In genomic region chr11:67483901-67484665, GRCh38 we compare ENCODE assay signal across 9 cellular contexts. TPM values are rescaled to one million over a fixed set of nuclear protein-coding genes. Genes with fewer than 3 reads are reported as not detected.
DNase-seq lines count a peak whose midpoint lies in the region; ATAC-seq, FAIRE-seq and TF ChIP-seq lines count a peak whose summit lies in the region.
"Had no signal": no experiment of that assay in that cellular context is flagged by ENCODE, and none has a peak within 500 bp of the region (broad histone marks: within the 10 kb centered on the region; RNA-seq: fewer than 3 reads in every experiment).

No MANE protein-coding gene starts in this region.

- DNase-seq in HTR-8/SVneo (ENCODE audit: insufficient read length, low spot score) (no peak), hepatocyte (ENCODE audit: low spot score) (no peak), cerebellum (ENCODE audit: low spot score) (no peak), left lobe of liver (ENCODE audit: low spot score) (no peak)
- peak; percentile 81 for DNase-seq in activated CD8-positive, alpha-beta T cell treated with anti-CD3 and anti-CD28 coated beads for 36 hours
- DNase-seq in stimulated activated naive CD8-positive, alpha-beta T cell treated with anti-CD3 and anti-CD28 coated beads, Interleukin-15, Interleukin-2, amounts not matched to agents 100 U/mL and 50 U/mL, for 24 hours, result peak; percentile 55

- no peak overlapping the region for H3K4me3 ChIP-seq in hepatocyte

- no peaks in the 10 kb centered on the region for H3K27me3 Mint-ChIP-seq in activated CD8-positive, alpha-beta T cell treated with anti-CD3 and anti-CD28 coated beads for 36 hours

- H3K9me3 ChIP-seq in hepatocyte (ENCODE audit: low read depth), result no peaks in the 10 kb centered on the region

- peaks cover 46% of the 10 kb centered on the region for H3K36me3 Mint-ChIP-seq in activated CD8-positive, alpha-beta T cell treated with anti-CD3 and anti-CD28 coated beads for 36 hours (ENCODE audit: low read depth)

- peak; percentile 18 for ATAC-seq in activated CD8-positive, alpha-beta T cell treated with anti-CD3 and anti-CD28 coated beads for 36 hours
- ATAC-seq in stimulated activated naive CD8-positive, alpha-beta T cell treated with anti-CD3 and anti-CD28 coated beads, Interleukin-15, Interleukin-2, amounts not matched to agents 100 U/mL and 50 U/mL, for 24 hours, result peak; percentile 17
- ATAC-seq in left lobe of liver, result no peak
- ATAC-seq in HG03442 (IDR thresholded peaks at IDR 0.05; ENCODE audit: unreplicated experiment), result no peak
- ATAC-seq in GM21737 (IDR thresholded peaks at IDR 0.05; ENCODE audit: unreplicated experiment), result no peak

- FAIRE-seq in HTR-8/SVneo (lab: Jason Lieb, UNC), result peak; percentile 69

- H3K4me1 Mint-ChIP-seq in activated CD8-positive, alpha-beta T cell treated with anti-CD3 and anti-CD28 coated beads for 36 hours (ENCODE audit: low read depth), result peaks cover 41% of the 10 kb centered on the region

- intact Hi-C loops in activated CD8-positive, alpha-beta T cell treated with anti-CD3 and anti-CD28 coated beads for 36 hours (cut with micrococcal nuclease), result loop anchor here (1.0 to 10.0 kb wide), 3 partner anchors 22 to 79 kb away; partner anchors contain the start of genes PPP1CA, PTPRCAP and TBC1D10C

- no peak overlapping the region for H3K27ac ChIP-seq in hepatocyte

- peaks cover 10% of the 10 kb centered on the region for H3K4me1 ChIP-seq in hepatocyte (ENCODE audit: insufficient read depth)

- WGBS in hepatocyte (ENCODE audit: low lambda C conversion rate, missing lambda C conversion rate), result 86% methylated on average over 15 of the region's 15 CpGs

- no peak overlapping the region for H2AFZ ChIP-seq in hepatocyte

- H4K20me1 ChIP-seq in hepatocyte (ENCODE audit: insufficient read depth, poor library complexity, severe bottlenecking), result no peaks in the 10 kb centered on the region

- no peaks in the 10 kb centered on the region for H3K9me2 ChIP-seq in hepatocyte (replicated peaks; ENCODE audit: insufficient read depth)

- CTCF ChIA-PET in activated CD8-positive, alpha-beta T cell treated with anti-CD3 and anti-CD28 coated beads for 36 hours (lab: Charles Lee), result interaction anchor here (1.0 to 2.1 kb wide), 3 partner anchors 12 to 80 kb away, joined by 3 to 6 read pairs (median 5); partner anchors contain the start of gene TBC1D10C

- peaks cover 26% of the 10 kb centered on the region for H3K79me2 ChIP-seq in hepatocyte

- H3K36me3 ChIP-seq in hepatocyte (replicated peaks; ENCODE audit: insufficient read depth, low read depth), result no peaks in the 10 kb centered on the region

- H3K4me2 ChIP-seq in hepatocyte, result peak overlapping the region; percentile 75

- no peaks in the 10 kb centered on the region for H3K27me3 ChIP-seq in hepatocyte

- peak overlapping the region; percentile 79 for H3K4me3 Mint-ChIP-seq in activated CD8-positive, alpha-beta T cell treated with anti-CD3 and anti-CD28 coated beads for 36 hours

- no peak for TF ChIP-seq CTCF in activated CD8-positive, alpha-beta T cell treated with anti-CD3 and anti-CD28 coated beads for 36 hours (IDR thresholded peaks at IDR 0.05)
- no peak for TF ChIP-seq CTCF in hepatocyte (IDR thresholded peaks at IDR 0.05; ENCODE audit: poor library complexity)

- H3K27ac Mint-ChIP-seq in activated CD8-positive, alpha-beta T cell treated with anti-CD3 and anti-CD28 coated beads for 36 hours, result peak overlapping the region; percentile 97

- POLR2A ChIA-PET in activated CD8-positive, alpha-beta T cell treated with anti-CD3 and anti-CD28 coated beads for 36 hours (lab: Charles Lee), result interaction anchor here (0.5 to 10.7 kb wide), 26 partner anchors 9 to 212 kb away, joined by 3 to 108 read pairs (median 5); partner anchors contain the start of genes CDK2AP2, CORO1B, GSTP1 and PITPNM1

- no peaks in the 10 kb centered on the region for H3K9me3 Mint-ChIP-seq in activated CD8-positive, alpha-beta T cell treated with anti-CD3 and anti-CD28 coated beads for 36 hours

RNA-seq across cellular contexts. Expression of gene AIP, which starts 1.3 kb away (rescaled TPM):
- 100 to 1,000 TPM; 145 to 146 TPM for total RNA-seq in activated CD8-positive, alpha-beta T cell treated with anti-CD3 and anti-CD28 coated beads for 36 hours
- total RNA-seq in hepatocyte, result 35.3 and 50.7 TPM in 2 replicates
- polyA plus RNA-seq in hepatocyte, result 44.0 and 45.2 TPM in 2 replicates
- 29.1 TPM for total RNA-seq in cerebellum
- 26.3 TPM for total RNA-seq in left lobe of liver

RNA-seq across cellular contexts. Expression of gene TMEM134, which starts 15.0 kb away (rescaled TPM):
- 10 to 100 TPM; 56.0 to 59.2 TPM for total RNA-seq in activated CD8-positive, alpha-beta T cell treated with anti-CD3 and anti-CD28 coated beads for 36 hours
- 40.9 and 43.2 TPM in 2 replicates for total RNA-seq in hepatocyte
- polyA plus RNA-seq in hepatocyte, result 93.7 and 107 TPM in 2 replicates
- 12.3 TPM for total RNA-seq in cerebellum
- total RNA-seq in left lobe of liver, result 38.9 TPM

RNA-seq across cellular contexts. Expression of gene PITPNM1, which starts 21.1 kb away (rescaled TPM):
- 10 to 100 TPM; 87.8 to 88.1 TPM for total RNA-seq in activated CD8-positive, alpha-beta T cell treated with anti-CD3 and anti-CD28 coated beads for 36 hours
- total RNA-seq in hepatocyte (26.3 and 28.1 TPM in 2 replicates), cerebellum (29.2 TPM), left lobe of liver (19.2 TPM)
- polyA plus RNA-seq in hepatocyte, result 32.4 and 39.8 TPM in 2 replicates

RNA-seq across cellular contexts. Expression of gene CDK2AP2, which starts 23.9 kb away (rescaled TPM):
- total RNA-seq in activated CD8-positive, alpha-beta T cell treated with anti-CD3 and anti-CD28 coated beads for 36 hours, result 10 to 100 TPM; 53.5 to 55.5 TPM
- total RNA-seq in hepatocyte (47.3 and 54.3 TPM in 2 replicates), cerebellum (7.9 TPM), left lobe of liver (67.4 TPM)
- 174 and 177 TPM in 2 replicates for polyA plus RNA-seq in hepatocyte

RNA-seq across cellular contexts. Expression of gene CABP4, which starts 28.9 kb away (rescaled TPM):
- total RNA-seq in activated CD8-positive, alpha-beta T cell treated with anti-CD3 and anti-CD28 coated beads for 36 hours, result 1 to 10 TPM in 1 of 2 experiments, under 1 TPM in 1; 0.83 to 1.4 TPM
- not detected in 2 replicates for total RNA-seq in hepatocyte
- not detected in 2 replicates for polyA plus RNA-seq in hepatocyte
- 0.27 TPM for total RNA-seq in cerebellum
- total RNA-seq in left lobe of liver, result 1.1 TPM
- total RNA-seq: fibroblast of lung had no signal
- polyA plus RNA-seq: fibroblast of lung had no signal

Comparison
In these comparisons a context has a peak if more than half of its experiments do, and no peak if none do; other contexts are left out.
1. DNase-seq: peak in activated CD8-positive, alpha-beta T cell treated with anti-CD3 and anti-CD28 coated beads for 36 hours (single experiment) and stimulated activated naive CD8-positive, alpha-beta T cell treated with anti-CD3 and anti-CD28 coated beads, Interleukin-15, Interleukin-2, amounts not matched to agents 100 U/mL and 50 U/mL, for 24 hours (single experiment); none in HTR-8/SVneo (single experiment), hepatocyte (single experiment), cerebellum (single experiment) and left lobe of liver (single experiment).
2. ATAC-seq: peak in activated CD8-positive, alpha-beta T cell treated with anti-CD3 and anti-CD28 coated beads for 36 hours (single experiment) and stimulated activated naive CD8-positive, alpha-beta T cell treated with anti-CD3 and anti-CD28 coated beads, Interleukin-15, Interleukin-2, amounts not matched to agents 100 U/mL and 50 U/mL, for 24 hours (single experiment); none in left lobe of liver (single experiment), HG03442 (single experiment) and GM21737 (single experiment).